Comparison of ENCODE assay signal across 21 cellular contexts in the genomic region with DNA sequence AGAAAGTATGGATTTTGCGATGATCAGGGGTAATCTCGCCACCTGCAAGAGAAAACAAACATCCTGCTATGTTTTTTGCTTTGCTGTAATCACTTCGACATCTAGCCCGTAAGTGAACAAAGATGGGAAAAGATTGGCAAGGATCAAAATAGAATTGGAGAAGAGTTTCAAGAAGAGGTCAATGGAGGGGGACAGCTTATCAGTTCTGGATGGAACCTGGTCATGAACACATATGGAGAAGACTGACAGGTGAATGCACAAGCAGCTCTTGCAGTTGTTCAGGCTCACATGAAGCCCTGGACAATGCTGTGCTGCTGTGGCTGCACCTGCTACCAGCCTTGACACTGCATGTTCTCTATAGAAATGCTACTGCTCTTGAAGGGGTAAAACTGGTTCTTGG.
A peak's percentile ranks its signal among the peaks of the same experiment; 100 is the strongest.
DNase-seq lines count a peak whose midpoint lies in the region; ATAC-seq lines count a peak whose summit lies in the region.
"Had no signal": no experiment of that assay in that cellular context is flagged by ENCODE, and none has a peak within 500 bp of the region (broad histone marks: within the 10 kb centered on the region; RNA-seq: fewer than 3 reads in every experiment).

No MANE protein-coding gene starts in this region.

- no peak for DNase-seq in activated CD4-positive, alpha-beta T cell treated with anti-CD3 and anti-CD28 coated beads, Interleukin-2, amount 10 ng/mL, durations not matched to agents 7 days and 5 days
- no peak for DNase-seq in activated CD4-positive, alpha-beta T cell treated with anti-CD3 and anti-CD28 coated beads, Interleukin-2, amount 50 U/mL, for 1 hour
- DNase-seq in T-helper 17 cell (no peak), immature natural killer cell (no peak), SHP77 treated with DMSO at 0.1 percent for 48 hours (lab: John Stamatoyannopoulos, UW) (no peak)
- DNase-seq: activated CD4-positive, CD25-positive, alpha-beta regulatory T cell treated with anti-CD3 and anti-CD28 coated beads, Interleukin-2, amount 50 U/mL, for 72 hours; activated naive CD4-positive, alpha-beta T cell treated with Interleukin-2 at 50 U/mL for 16 hours; activated T-cell treated with anti-CD3 and anti-CD28 coated beads, Interleukin-2, amount 50 U/mL, for 4 hours; aorta; NCI-H1092; NCI-H2029 treated with DMSO at 0.1 percent for 48 hours; NCI-H446; Peyer's patch; retina; stimulated activated CD4-positive, alpha-beta T cell treated with anti-CD3 and anti-CD28 coated beads, Interleukin-4, amount 100 ng/mL, for 1 hour; T1000; upper lobe of right lung had no signal

- H3K4me1 Mint-ChIP-seq in activated CD4-positive, alpha-beta T cell treated with anti-CD3 and anti-CD28 coated beads, Interleukin-2, amount 10 ng/mL, durations not matched to agents 7 days and 5 days: peaks cover 58% of the 10 kb centered on the region
- H3K4me1 Mint-ChIP-seq in T-helper 17 cell: peaks cover 43% of the 10 kb centered on the region
- H3K4me1 Mint-ChIP-seq in immature natural killer cell: peaks cover 50 to 52% of the 10 kb centered on the region in 2 donors
- H3K4me1 Mint-ChIP-seq in stimulated activated memory B cell treated with anti-CD40 and anti-IgM and Interleukin-4, amounts not matched to agents 10 μg/mL and 1 μg/mL and 100 μg/mL, for 72 hours: peaks cover 39% of the 10 kb centered on the region

- H3K27ac Mint-ChIP-seq in activated CD4-positive, alpha-beta T cell treated with anti-CD3 and anti-CD28 coated beads, Interleukin-2, amount 10 ng/mL, durations not matched to agents 7 days and 5 days: peak overlapping the region; percentile 5
- H3K27ac Mint-ChIP-seq in T-helper 17 cell (peak overlapping the region; percentile 92), immature natural killer cell (peak overlapping the region; percentile 0 to 92 (median 62))
- peak overlapping the region; percentile 79 for H3K27ac Mint-ChIP-seq in stimulated activated memory B cell treated with anti-CD40 and anti-IgM and Interleukin-4, amounts not matched to agents 10 μg/mL and 1 μg/mL and 100 μg/mL, for 72 hours

- no peaks in the 10 kb centered on the region for H3K9me3 ChIP-seq in T-helper 17 cell (ENCODE audit: control insufficient read depth, low read length, poor library complexity, severe bottlenecking)
- H3K9me3 ChIP-seq: Peyer's patch, SJSA1, upper lobe of right lung had no signal

- peaks cover 6% of the 10 kb centered on the region for H3K36me3 Mint-ChIP-seq in activated CD4-positive, alpha-beta T cell treated with anti-CD3 and anti-CD28 coated beads, Interleukin-2, amount 10 ng/mL, durations not matched to agents 7 days and 5 days (ENCODE audit: low read depth)
- H3K36me3 Mint-ChIP-seq in T-helper 17 cell (ENCODE audit: low read depth) (no peaks in the 10 kb centered on the region), immature natural killer cell (no peaks in the 10 kb centered on the region)
- no peaks in the 10 kb centered on the region for H3K36me3 Mint-ChIP-seq in stimulated activated memory B cell treated with anti-CD40 and anti-IgM and Interleukin-4, amounts not matched to agents 10 μg/mL and 1 μg/mL and 100 μg/mL, for 72 hours

- H3K27me3 Mint-ChIP-seq in activated CD4-positive, alpha-beta T cell treated with anti-CD3 and anti-CD28 coated beads, Interleukin-2, amount 10 ng/mL, durations not matched to agents 7 days and 5 days: no peaks in the 10 kb centered on the region
- no peaks in the 10 kb centered on the region for H3K27me3 Mint-ChIP-seq in T-helper 17 cell
- H3K27me3 Mint-ChIP-seq in immature natural killer cell (ENCODE audit: low read depth in 3 of 3): peaks cover 0 to 9% (median 3%) of the 10 kb centered on the region in 3 donors
- H3K27me3 Mint-ChIP-seq in stimulated activated memory B cell treated with anti-CD40 and anti-IgM and Interleukin-4, amounts not matched to agents 10 μg/mL and 1 μg/mL and 100 μg/mL, for 72 hours: no peaks in the 10 kb centered on the region

- peaks cover 2% of the 10 kb centered on the region for H3K9me3 Mint-ChIP-seq in activated CD4-positive, alpha-beta T cell treated with anti-CD3 and anti-CD28 coated beads, Interleukin-2, amount 10 ng/mL, durations not matched to agents 7 days and 5 days
- no peaks in the 10 kb centered on the region for H3K9me3 Mint-ChIP-seq in immature natural killer cell
- H3K9me3 Mint-ChIP-seq in stimulated activated memory B cell treated with anti-CD40 and anti-IgM and Interleukin-4, amounts not matched to agents 10 μg/mL and 1 μg/mL and 100 μg/mL, for 72 hours: no peaks in the 10 kb centered on the region

- ATAC-seq in T-helper 17 cell: no peak
- no peak for ATAC-seq in stimulated activated memory B cell treated with anti-CD40 and anti-IgM and Interleukin-4, amounts not matched to agents 10 μg/mL and 1 μg/mL and 100 μg/mL, for 72 hours
- no peak for ATAC-seq in HG02588 (IDR thresholded peaks at IDR 0.05; ENCODE audit: unreplicated experiment)
- ATAC-seq in GM19023 (IDR thresholded peaks at IDR 0.05; ENCODE audit: unreplicated experiment): no peak
- ATAC-seq: activated T-cell treated with anti-CD3 and anti-CD28 coated beads, Interleukin-2, amount 50 U/mL, for 4 hours had no signal

- CTCF ChIA-PET in activated CD4-positive, alpha-beta T cell treated with anti-CD3 and anti-CD28 coated beads, Interleukin-2, amount 10 ng/mL, durations not matched to agents 7 days and 5 days (lab: Charles Lee): interaction anchor here (0.6 to 1.1 kb wide), 6 partner anchors 9 to 301 kb away, joined by 3 to 4 read pairs (median 3); no protein-coding TSS in a partner anchor

- H3K4me3 Mint-ChIP-seq in activated CD4-positive, alpha-beta T cell treated with anti-CD3 and anti-CD28 coated beads, Interleukin-2, amount 10 ng/mL, durations not matched to agents 7 days and 5 days: no peak overlapping the region
- peak overlapping the region; percentile 39 for H3K4me3 Mint-ChIP-seq in T-helper 17 cell
- H3K4me3 Mint-ChIP-seq in immature natural killer cell: peak overlapping the region in 3 of 5 donors; percentile 5 to 22 (median 18)
- no peak overlapping the region for H3K4me3 Mint-ChIP-seq in stimulated activated memory B cell treated with anti-CD40 and anti-IgM and Interleukin-4, amounts not matched to agents 10 μg/mL and 1 μg/mL and 100 μg/mL, for 72 hours
- H3K4me3 Mint-ChIP-seq: activated T-cell treated with anti-CD3 and anti-CD28 coated beads, Interleukin-2, amount 50 U/mL, for 4 hours had no signal

- POLR2A ChIA-PET in activated CD4-positive, alpha-beta T cell treated with anti-CD3 and anti-CD28 coated beads, Interleukin-2, amount 10 ng/mL, durations not matched to agents 7 days and 5 days (lab: Charles Lee): no interaction called here

Comparison
In these comparisons a context has a peak if more than half of its experiments do, and no peak if none do; other contexts are left out.
1. H3K27ac Mint-ChIP-seq: peak in every context shown above with its lines; median percentile 92 in T-helper 17 cell; 79 in stimulated activated memory B cell treated with anti-CD40 and anti-IgM and Interleukin-4, amounts not matched to agents 10 μg/mL and 1 μg/mL and 100 μg/mL, for 72 hours; 62 in immature natural killer cell; 5 in activated CD4-positive, alpha-beta T cell treated with anti-CD3 and anti-CD28 coated beads, Interleukin-2, amount 10 ng/mL, durations not matched to agents 7 days and 5 days.
2. H3K4me3 Mint-ChIP-seq: peak in T-helper 17 cell (single experiment) and immature natural killer cell (3 of 5); none in activated CD4-positive, alpha-beta T cell treated with anti-CD3 and anti-CD28 coated beads, Interleukin-2, amount 10 ng/mL, durations not matched to agents 7 days and 5 days (single experiment) and stimulated activated memory B cell treated with anti-CD40 and anti-IgM and Interleukin-4, amounts not matched to agents 10 μg/mL and 1 μg/mL and 100 μg/mL, for 72 hours (single experiment).